In genomic region chrX:110472265-110472664, GRCh38 we compare ENCODE assay signal across 25 cellular contexts.
DNase-seq lines count a peak whose midpoint lies in the region; ATAC-seq, FAIRE-seq and TF ChIP-seq lines count a peak whose summit lies in the region.
"Had no signal": no experiment of that assay in that cellular context is flagged by ENCODE, and none has a peak within 500 bp of the region (broad histone marks: within the 10 kb centered on the region; RNA-seq: fewer than 3 reads in every experiment).

No MANE protein-coding gene starts in this region.

- no peak overlapping the region for H3K27ac Mint-ChIP-seq in astrocyte (ENCODE audit: unreplicated experiment)
- no peak overlapping the region for H3K27ac Mint-ChIP-seq in WTC11
- H3K27ac Mint-ChIP-seq: CD14-positive monocyte; CD4-positive, alpha-beta memory T cell; CD4-positive, CD25-positive, alpha-beta regulatory T cell; CD8-positive, alpha-beta memory T cell had no signal

- H3K36me3 Mint-ChIP-seq in astrocyte (ENCODE audit: low read depth, unreplicated experiment) (no peaks in the 10 kb centered on the region), WTC11 (no peaks in the 10 kb centered on the region)
- H3K36me3 Mint-ChIP-seq: CD14-positive monocyte; CD4-positive, alpha-beta memory T cell; CD4-positive, CD25-positive, alpha-beta regulatory T cell; CD8-positive, alpha-beta memory T cell had no signal

- no peaks in the 10 kb centered on the region for H3K9me3 Mint-ChIP-seq in astrocyte (ENCODE audit: unreplicated experiment)
- peaks cover 4% of the 10 kb centered on the region; the same call in 1 of the 2 replicates for H3K9me3 Mint-ChIP-seq in WTC11

- H3K4me2 ChIP-seq in HepG2 (ENCODE audit: low read depth, low read length) = no peak overlapping the region
- no peak overlapping the region for H3K4me2 ChIP-seq in astrocyte (ENCODE audit: low read length)
- H3K4me2 ChIP-seq: BLaER1 had no signal

- no peaks in the 10 kb centered on the region for H3K27me3 ChIP-seq in HepG2 (ENCODE audit: control insufficient read depth in 1 of 2, insufficient read depth in 2 of 2, low read length in 2 of 2)
- peaks cover 0 to 6% of the 10 kb centered on the region in 2 donors for H3K27me3 ChIP-seq in right lobe of liver
- H3K27me3 ChIP-seq in astrocyte (ENCODE audit: insufficient read depth, low read length) = no peaks in the 10 kb centered on the region
- H3K27me3 ChIP-seq: BE2C had no signal

- no peaks in the 10 kb centered on the region for H4K20me1 ChIP-seq in HepG2 (ENCODE audit: insufficient read depth, low read length)
- H4K20me1 ChIP-seq in astrocyte (ENCODE audit: insufficient read depth, low read length) = no peaks in the 10 kb centered on the region
- H4K20me1 ChIP-seq: BLaER1 had no signal

- in situ Hi-C loops in HepG2 (cut with HindIII; ENCODE audit: extremely low pct_ligation_motif_present, low pct_unique_long_range_greater_than_20kb) = no loop called here

- ATAC-seq in HepG2 = no peak
- ATAC-seq in right lobe of liver = no peak
- ATAC-seq in left lobe of liver = no peak
- ATAC-seq in WTC11 = no peak
- ATAC-seq: GM12878 had no signal

- CTCF ChIA-PET in HepG2 (lab: Yijun Ruan, JAX; ENCODE audit: low intra/inter-chr PET ratio, low total read pairs) (no interaction called here), WTC11 (lab: Charles Lee) (no interaction called here)

- TF ChIP-seq POLR2A in HepG2 (IDR thresholded peaks at IDR 0.05; ENCODE audit: insufficient read depth in 1 of 2, low read depth in 2 of 2, low read length in 2 of 2) (no peak), right lobe of liver (IDR thresholded peaks at IDR 0.05) (no peak)

- H3K9ac ChIP-seq in HepG2 (ENCODE audit: insufficient read depth, low read depth, low read length) = no peak overlapping the region
- no peak overlapping the region for H3K9ac ChIP-seq in astrocyte (ENCODE audit: low read length)
- H3K9ac ChIP-seq: BLaER1 had no signal

- H3K4me3 ChIP-seq in HepG2 (replicated peaks in 1 of 3; ENCODE audit: insufficient read depth in 1 of 3, low read depth in 2 of 3, low read length in 3 of 3) = no peak overlapping the region
- H3K4me3 ChIP-seq in right lobe of liver = no peak overlapping the region
- no peak overlapping the region for H3K4me3 ChIP-seq in astrocyte (ENCODE audit: insufficient read depth, low read depth, low read length)
- H3K4me3 ChIP-seq: BLaER1, GM12878 had no signal

- H3K27ac ChIP-seq in HepG2 (ENCODE audit: extremely low read length, insufficient read depth, low read length) = no peak overlapping the region
- H3K27ac ChIP-seq in right lobe of liver = no peak overlapping the region
- no peak overlapping the region for H3K27ac ChIP-seq in astrocyte (ENCODE audit: low read depth, low read length)
- H3K27ac ChIP-seq: 22Rv1, BLaER1 had no signal

- BruUV-seq in HepG2 (replicated peaks; lab: Mats Ljungman, UMichigan) = no TSS peak

- H3K9me3 ChIP-seq in HepG2 (ENCODE audit: low read length) (no peaks in the 10 kb centered on the region), right lobe of liver (no peaks in the 10 kb centered on the region), astrocyte (ENCODE audit: insufficient read depth, low read depth, low read length) (no peaks in the 10 kb centered on the region)
- H3K9me3 ChIP-seq: BE2C had no signal

- intact Hi-C loops in HepG2 (cut with micrococcal nuclease; ENCODE audit: unreplicated experiment) (no loop called here), right lobe of liver (cut with DNase I) (no loop called here)

- POLR2A ChIA-PET in HepG2 (lab: Yijun Ruan, JAX) = no interaction called here
- POLR2A ChIA-PET in WTC11 (lab: Charles Lee) = no interaction called here

- no peak overlapping the region for H2AFZ ChIP-seq in HepG2 (ENCODE audit: low read length)
- H2AFZ ChIP-seq in astrocyte (ENCODE audit: low read depth, low read length) = no peak overlapping the region

- H3K4me1 ChIP-seq in HepG2 (ENCODE audit: insufficient read depth, low read length) (no peaks in the 10 kb centered on the region), right lobe of liver (no peaks in the 10 kb centered on the region), astrocyte (ENCODE audit: insufficient read depth, low read length) (no peaks in the 10 kb centered on the region)
- H3K4me1 ChIP-seq: BE2C, BLaER1 had no signal

- H3K36me3 ChIP-seq in HepG2 (replicated peaks in 1 of 2; ENCODE audit: control insufficient read depth in 1 of 2, insufficient read depth in 2 of 2, low read length in 2 of 2) (no peaks in the 10 kb centered on the region), right lobe of liver (no peaks in the 10 kb centered on the region), astrocyte (ENCODE audit: insufficient read depth, low read length) (no peaks in the 10 kb centered on the region)
- H3K36me3 ChIP-seq: BE2C, BLaER1 had no signal

- TF ChIP-seq RAD21 in HepG2 (CRISPR knock-in tag; IDR thresholded peaks at IDR 0.05) = no peak

- H3K4me3 Mint-ChIP-seq in astrocyte (ENCODE audit: unreplicated experiment) (no peak overlapping the region), WTC11 (no peak overlapping the region)
- H3K4me3 Mint-ChIP-seq: CD14-positive monocyte; CD4-positive, alpha-beta memory T cell; CD4-positive, CD25-positive, alpha-beta regulatory T cell; CD8-positive, alpha-beta memory T cell had no signal

- 2% methylated on average over 3 of the region's 3 CpGs for WGBS in HepG2 (ENCODE audit: low lambda C conversion rate)
- 72% methylated on average over 3 of the region's 3 CpGs for WGBS in right lobe of liver (ENCODE audit: insufficient coverage, low coverage, low lambda C conversion rate, missing lambda C conversion rate)

- H3K27me3 Mint-ChIP-seq in astrocyte (ENCODE audit: low read depth, unreplicated experiment) (no peaks in the 10 kb centered on the region), WTC11 (ENCODE audit: low read depth) (no peaks in the 10 kb centered on the region)

- H3K79me2 ChIP-seq in HepG2 (ENCODE audit: insufficient read depth, low read length) (no peaks in the 10 kb centered on the region), astrocyte (ENCODE audit: insufficient read depth, low read length) (no peaks in the 10 kb centered on the region)

- H3K4me1 Mint-ChIP-seq in astrocyte (ENCODE audit: low read depth, unreplicated experiment) = no peaks in the 10 kb centered on the region
- no peaks in the 10 kb centered on the region for H3K4me1 Mint-ChIP-seq in WTC11
- H3K4me1 Mint-ChIP-seq: CD14-positive monocyte; CD4-positive, alpha-beta memory T cell; CD4-positive, CD25-positive, alpha-beta regulatory T cell; CD8-positive, alpha-beta memory T cell had no signal

- DNase-seq in HepG2 (ENCODE audit: low spot score) = no peak
- no peak for DNase-seq in right lobe of liver
- DNase-seq in astrocyte (ENCODE audit: low read depth) = no peak
- DNase-seq in left lobe of liver (ENCODE audit: low spot score) = no peak
- DNase-seq in WTC11 (ENCODE audit: low spot score) = no peak
- DNase-seq: ACHN; BE2C; C1 segment of cervical spinal cord; CD4-positive, alpha-beta memory T cell; CD4-positive, CD25-positive, alpha-beta regulatory T cell; CD8-positive, alpha-beta memory T cell; COR-L47; DMS 273 treated with DMSO at 0.1 percent for 48 hours; DMS153; DMS53; DMS79; DND-41; EL; GDM1 had no signal

- TF ChIP-seq CTCF in HepG2 (CRISPR knock-in tag; IDR thresholded peaks at IDR 0.05) (no peak), right lobe of liver (IDR thresholded peaks at IDR 0.05) (no peak), astrocyte (IDR thresholded peaks at IDR 0.05; ENCODE audit: insufficient read depth, low read depth, low read length) (no peak), WTC11 (IDR thresholded peaks at IDR 0.05) (no peak)

- FAIRE-seq in HepG2 (lab: Jason Lieb, UNC) (no peak), astrocyte (lab: Jason Lieb, UNC) (peak; percentile 83)
- FAIRE-seq: GM12878, GM12892, GM18507 had no signal

- no peak for TF ChIP-seq EP300 in HepG2 (IDR thresholded peaks at IDR 0.05; ENCODE audit: low read depth in 2 of 2, low read length in 2 of 2)
- no peak for TF ChIP-seq EP300 in HepG2 (CRISPR knock-in tag; IDR thresholded peaks at IDR 0.05; ENCODE audit: borderline replicate concordance)

TF ChIP-seq in HepG2, 621 proteins besides CTCF, POLR2A, EP300 and RAD21 (continues in another document):
- TF ChIP-seq, protein P1, sequence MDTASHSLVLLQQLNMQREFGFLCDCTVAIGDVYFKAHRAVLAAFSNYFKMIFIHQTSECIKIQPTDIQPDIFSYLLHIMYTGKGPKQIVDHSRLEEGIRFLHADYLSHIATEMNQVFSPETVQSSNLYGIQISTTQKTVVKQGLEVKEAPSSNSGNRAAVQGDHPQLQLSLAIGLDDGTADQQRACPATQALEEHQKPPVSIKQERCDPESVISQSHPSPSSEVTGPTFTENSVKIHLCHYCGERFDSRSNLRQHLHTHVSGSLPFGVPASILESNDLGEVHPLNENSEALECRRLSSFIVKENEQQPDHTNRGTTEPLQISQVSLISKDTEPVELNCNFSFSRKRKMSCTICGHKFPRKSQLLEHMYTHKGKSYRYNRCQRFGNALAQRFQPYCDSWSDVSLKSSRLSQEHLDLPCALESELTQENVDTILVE (CRISPR knock-in tag; IDR thresholded peaks at IDR 0.05) = no peak
- TF ChIP-seq PAX8 (CRISPR knock-in tag; IDR thresholded peaks at IDR 0.05; ENCODE audit: borderline replicate concordance) (no peak), AKAP8 (CRISPR knock-in tag; IDR thresholded peaks at IDR 0.05) (no peak), ZNF224 (CRISPR knock-in tag; IDR thresholded peaks at IDR 0.05) (no peak), MAFK (conservative IDR thresholded peaks at IDR 0.05 in 1 of 2, IDR thresholded peaks at IDR 0.05 in 1 of 2; ENCODE audit: low read length in 2 of 2) (peak; percentile 52 to 81), MAFF (IDR thresholded peaks at IDR 0.05; ENCODE audit: low read depth, low read length) (peak; percentile 67), SKI (IDR thresholded peaks at IDR 0.05; ENCODE audit: partially characterized antibody) (no peak)

TF ChIP-seq in WTC11, 78 proteins besides CTCF, POLR2A, EP300 and RAD21 (continues in another document):
- TF ChIP-seq FOXJ3 (CRISPR knock-in tag; IDR thresholded peaks at IDR 0.05; ENCODE audit: borderline replicate concordance) = no peak
- TF ChIP-seq ZNF512 (CRISPR knock-in tag; IDR thresholded peaks at IDR 0.05; ENCODE audit: borderline replicate concordance) = no peak
